In genomic region chr7:154375956-154376355, GRCh38 we compare ENCODE assay signal across 22 cellular contexts.
"Had no signal": no experiment of that assay in that cellular context is flagged by ENCODE, and none has a peak within 500 bp of the region (broad histone marks: within the 10 kb centered on the region; RNA-seq: fewer than 3 reads in every experiment).

No MANE protein-coding gene starts in this region.

- H3K27ac ChIP-seq: coronary artery, foreskin keratinocyte, left ventricle myocardium inferior, lower lobe of right lung, parathyroid adenoma, prostate gland, sigmoid colon, skin epidermis, thyroid gland, uterus had no signal

- H3K9me3 ChIP-seq: left ventricle myocardium inferior, lower lobe of right lung, prostate gland, sigmoid colon, thyroid gland, uterus had no signal

- H3K27me3 ChIP-seq: foreskin keratinocyte, sigmoid colon, thyroid gland, uterus had no signal

- H3K36me3 ChIP-seq: left ventricle myocardium inferior, lower lobe of right lung, prostate gland, sigmoid colon, thyroid gland, uterus had no signal

- H3K27me3 Mint-ChIP-seq: memory B cell; natural killer cell treated with Interleukin-12 subunit alpha and Interleukin-12 subunit beta and Interleukin-15 and Interleukin-18, amount 100 ng/mL, for 72 hours; type B pancreatic cell had no signal

- H3K4me3 ChIP-seq: coronary artery, left ventricle myocardium inferior, lower lobe of right lung, prostate gland, sigmoid colon, skin epidermis, thyroid gland, uterus had no signal

- H3K9me3 Mint-ChIP-seq: endodermal cell, mesothelial cell of epicardium, type B pancreatic cell had no signal

- ATAC-seq: foreskin keratinocyte; left cardiac atrium; lower lobe of right lung; natural killer cell treated with Interleukin-12 subunit alpha and Interleukin-12 subunit beta and Interleukin-15 and Interleukin-18, amount 100 ng/mL, for 72 hours had no signal

- H3K36me3 Mint-ChIP-seq: memory B cell; mesothelial cell of epicardium; natural killer cell treated with Interleukin-12 subunit alpha and Interleukin-12 subunit beta and Interleukin-15 and Interleukin-18, amount 100 ng/mL, for 72 hours; type B pancreatic cell had no signal

- H3K4me1 Mint-ChIP-seq: memory B cell, mesothelial cell of epicardium had no signal

- H3K4me3 Mint-ChIP-seq: endodermal cell; memory B cell; mesothelial cell of epicardium; natural killer cell treated with Interleukin-12 subunit alpha and Interleukin-12 subunit beta and Interleukin-15 and Interleukin-18, amount 100 ng/mL, for 72 hours; type B pancreatic cell had no signal

- DNase-seq: effector CD4-positive, alpha-beta T cell; endodermal cell; erythroblast; foreskin keratinocyte; kidney; left cardiac atrium; left ventricle myocardium inferior; lower lobe of right lung; occipital lobe; sigmoid colon; stimulated activated CD4-positive, alpha-beta T cell treated with anti-CD3 and anti-CD28 coated beads, Interleukin-12 subunit alpha, Interleukin-12 subunit beta, amount 100 ng/mL, for 4 hours; stimulated activated naive CD4-positive, alpha-beta T cell treated with Interleukin-2 at 50 U/mL for 16 hours; thyroid gland; uterus had no signal

- H3K4me1 ChIP-seq: foreskin keratinocyte, left ventricle myocardium inferior, lower lobe of right lung, prostate gland, sigmoid colon, thyroid gland, uterus had no signal

- H3K27ac Mint-ChIP-seq: endodermal cell; memory B cell; mesothelial cell of epicardium; natural killer cell treated with Interleukin-12 subunit alpha and Interleukin-12 subunit beta and Interleukin-15 and Interleukin-18, amount 100 ng/mL, for 72 hours; type B pancreatic cell had no signal
